In the genomic region with DNA sequence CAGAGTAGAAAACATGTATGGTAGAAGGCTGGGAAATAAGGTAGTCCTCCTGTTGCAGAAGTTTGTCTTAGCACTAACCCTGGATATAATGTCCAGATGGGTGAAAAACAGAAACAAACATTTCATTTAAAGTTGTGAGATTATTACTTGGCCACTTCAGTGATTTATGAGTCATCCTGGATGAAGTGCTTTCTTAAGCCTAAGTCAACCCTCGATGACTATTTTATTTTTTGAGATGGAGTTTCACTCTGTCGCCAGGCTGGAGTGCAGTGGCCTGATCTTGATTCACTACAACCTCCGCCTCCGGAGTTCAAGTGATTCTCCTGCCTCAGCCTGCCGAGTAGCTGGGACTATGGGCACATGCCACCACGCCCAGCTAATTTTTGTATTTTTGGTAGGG, we compare ENCODE assay signal across 30 cellular contexts. TPM values are rescaled to one million over a fixed set of nuclear protein-coding genes. Genes with fewer than 3 reads are reported as not detected.
DNase-seq lines count a peak whose midpoint lies in the region; ATAC-seq, FAIRE-seq and TF ChIP-seq lines count a peak whose summit lies in the region.
"Had no signal": no experiment of that assay in that cellular context is flagged by ENCODE, and none has a peak within 500 bp of the region (broad histone marks: within the 10 kb centered on the region; RNA-seq: fewer than 3 reads in every experiment).

No MANE protein-coding gene starts in this region.

- H3K4me1 Mint-ChIP-seq in activated T-cell treated with anti-CD3 and anti-CD28 coated beads, Interleukin-2, amount 50 U/mL, for 24 hours (ENCODE audit: low read depth) = peaks cover 15% of the 10 kb centered on the region
- H3K4me1 Mint-ChIP-seq in activated T-cell treated with anti-CD3 and anti-CD28 coated beads, Interleukin-2, amount 50 U/mL, for 4 hours (ENCODE audit: low read depth) = peaks cover 14% of the 10 kb centered on the region
- H3K4me1 Mint-ChIP-seq in astrocyte (ENCODE audit: low read depth, unreplicated experiment) = peaks cover 17% of the 10 kb centered on the region

- no peak for TF ChIP-seq EP300 in gastroesophageal sphincter (IDR thresholded peaks at IDR 0.05)

- ATAC-seq in activated T-cell treated with anti-CD3 and anti-CD28 coated beads, Interleukin-2, amount 50 U/mL, for 4 hours = no peak
- ATAC-seq in gastroesophageal sphincter = peak; percentile 19
- peak; percentile 65 for ATAC-seq in upper lobe of right lung
- ATAC-seq: activated CD8-positive, alpha-beta T cell treated with anti-CD3 and anti-CD28 coated beads for 36 hours; activated T-cell treated with anti-CD3 and anti-CD28 coated beads, Interleukin-2, amount 50 U/mL, for 72 hours; psoas muscle; T-cell had no signal

- no peak for TF ChIP-seq POLR2A in gastroesophageal sphincter (IDR thresholded peaks at IDR 0.05)

- FAIRE-seq in astrocyte (lab: Jason Lieb, UNC) = no peak
- FAIRE-seq: A204.1 had no signal

- H3K9ac ChIP-seq in astrocyte (ENCODE audit: low read length) = peak overlapping the region; percentile 31

- peaks cover 27% of the 10 kb centered on the region for H3K79me2 ChIP-seq in astrocyte (ENCODE audit: insufficient read depth, low read length)
- H3K79me2 ChIP-seq in hepatocyte = peaks cover 25% of the 10 kb centered on the region

- TF ChIP-seq CTCF in astrocyte (IDR thresholded peaks at IDR 0.05; ENCODE audit: insufficient read depth, low read depth, low read length) (no peak), gastroesophageal sphincter (IDR thresholded peaks at IDR 0.05) (no peak), upper lobe of right lung (IDR thresholded peaks at IDR 0.05) (no peak), hepatocyte (IDR thresholded peaks at IDR 0.05; ENCODE audit: poor library complexity) (no peak)

- H3K36me3 Mint-ChIP-seq in activated T-cell treated with anti-CD3 and anti-CD28 coated beads, Interleukin-2, amount 50 U/mL, for 24 hours (ENCODE audit: low read depth) = peaks cover 93% of the 10 kb centered on the region
- H3K36me3 Mint-ChIP-seq in activated T-cell treated with anti-CD3 and anti-CD28 coated beads, Interleukin-2, amount 50 U/mL, for 4 hours (ENCODE audit: insufficient read depth) = peaks cover 40% of the 10 kb centered on the region
- H3K36me3 Mint-ChIP-seq in astrocyte (ENCODE audit: low read depth, unreplicated experiment) = peaks cover 27% of the 10 kb centered on the region

- H3K27ac ChIP-seq in astrocyte (ENCODE audit: low read depth, low read length) (no peak overlapping the region), gastroesophageal sphincter (no peak overlapping the region), upper lobe of right lung (no peak overlapping the region), hepatocyte (no peak overlapping the region)
- H3K27ac ChIP-seq: psoas muscle, tibial artery, VCaP had no signal

- no peaks in the 10 kb centered on the region for H3K9me3 Mint-ChIP-seq in activated T-cell treated with anti-CD3 and anti-CD28 coated beads, Interleukin-2, amount 50 U/mL, for 24 hours
- H3K9me3 Mint-ChIP-seq in activated T-cell treated with anti-CD3 and anti-CD28 coated beads, Interleukin-2, amount 50 U/mL, for 4 hours = no peaks in the 10 kb centered on the region
- no peaks in the 10 kb centered on the region for H3K9me3 Mint-ChIP-seq in astrocyte (ENCODE audit: unreplicated experiment)
- H3K9me3 Mint-ChIP-seq: activated CD8-positive, alpha-beta T cell treated with anti-CD3 and anti-CD28 coated beads for 36 hours; activated naive CD8-positive, alpha-beta T cell treated with anti-CD3 and anti-CD28 coated beads, Interleukin-2, amount 10 ng/mL, durations not matched to agents 7 days and 5 days; activated T-cell treated with anti-CD3 and anti-CD28 coated beads, Interleukin-2, amount 50 U/mL, for 72 hours; CD4-positive, CD25-positive, alpha-beta regulatory T cell; T-cell had no signal

- H3K4me3 ChIP-seq in astrocyte (ENCODE audit: insufficient read depth, low read depth, low read length) = no peak overlapping the region
- H3K4me3 ChIP-seq in gastroesophageal sphincter = no peak overlapping the region
- H3K4me3 ChIP-seq in upper lobe of right lung = no peak overlapping the region
- no peak overlapping the region for H3K4me3 ChIP-seq in hepatocyte
- H3K4me3 ChIP-seq: HAP-1, psoas muscle, tibial artery had no signal

- H3K4me3 Mint-ChIP-seq in activated T-cell treated with anti-CD3 and anti-CD28 coated beads, Interleukin-2, amount 50 U/mL, for 24 hours = no peak overlapping the region
- H3K4me3 Mint-ChIP-seq in activated T-cell treated with anti-CD3 and anti-CD28 coated beads, Interleukin-2, amount 50 U/mL, for 4 hours = no peak overlapping the region
- no peak overlapping the region for H3K4me3 Mint-ChIP-seq in astrocyte (ENCODE audit: unreplicated experiment)
- H3K4me3 Mint-ChIP-seq: activated CD8-positive, alpha-beta T cell treated with anti-CD3 and anti-CD28 coated beads for 36 hours; activated naive CD8-positive, alpha-beta T cell treated with anti-CD3 and anti-CD28 coated beads, Interleukin-2, amount 10 ng/mL, durations not matched to agents 7 days and 5 days; activated T-cell treated with anti-CD3 and anti-CD28 coated beads, Interleukin-2, amount 50 U/mL, for 72 hours; CD4-positive, CD25-positive, alpha-beta regulatory T cell; T-cell had no signal

- H3K27me3 ChIP-seq in astrocyte (ENCODE audit: insufficient read depth, low read length) = no peaks in the 10 kb centered on the region
- H3K27me3 ChIP-seq in gastroesophageal sphincter = no peaks in the 10 kb centered on the region
- H3K27me3 ChIP-seq in upper lobe of right lung = no peaks in the 10 kb centered on the region
- no peaks in the 10 kb centered on the region for H3K27me3 ChIP-seq in hepatocyte
- H3K27me3 ChIP-seq: tibial artery had no signal

- 37 to 53% methylated on average over 5 to 6 of the region's 6 CpGs for WGBS in gastroesophageal sphincter (ENCODE audit: low coverage in 1 of 2), 2 donors
- 94% methylated on average over 6 of the region's 6 CpGs for WGBS in hepatocyte (ENCODE audit: low lambda C conversion rate, missing lambda C conversion rate)

- no peak for DNase-seq in activated T-cell treated with anti-CD3 and anti-CD28 coated beads, Interleukin-2, amount 50 U/mL, for 24 hours
- no peak for DNase-seq in activated T-cell treated with anti-CD3 and anti-CD28 coated beads, Interleukin-2, amount 50 U/mL, for 4 hours
- peak; percentile 47 for DNase-seq in astrocyte (ENCODE audit: low read depth)
- no peak for DNase-seq in upper lobe of right lung
- no peak for DNase-seq in hepatocyte (ENCODE audit: low spot score)
- no peak for DNase-seq in activated effector memory CD4-positive, alpha-beta T cell treated with anti-CD3 and anti-CD28 coated beads, Interleukin-2, amount 50 U/mL, for 16 hours
- no peak for DNase-seq in SKM-1 (lab: John Stamatoyannopoulos, UW; ENCODE audit: unreplicated experiment)
- DNase-seq: activated CD8-positive, alpha-beta T cell treated with anti-CD3 and anti-CD28 coated beads for 36 hours; activated naive CD8-positive, alpha-beta T cell treated with anti-CD3 and anti-CD28 coated beads, Interleukin-2, amount 10 ng/mL, durations not matched to agents 7 days and 5 days; activated T-cell treated with anti-CD3 and anti-CD28 coated beads, Interleukin-2, amount 50 U/mL, for 72 hours; CD4-positive, CD25-positive, alpha-beta regulatory T cell; central memory CD4-positive, alpha-beta T cell; effector memory CD4-positive, alpha-beta T cell; hippocampal formation; KG1; midbrain; NCI-H1092 treated with DMSO at 0.1 percent for 48 hours; NCI-H510A treated with DMSO at 0.1 percent for 48 hours; psoas muscle; SHP77; stimulated activated CD4-positive, alpha-beta T cell treated with anti-CD3 and anti-CD28 coated beads, Interleukin-12 subunit alpha, Interleukin-12 subunit beta, amount 100 ng/mL, for 4 hours; T-cell; tibial artery had no signal

- peaks cover 21% of the 10 kb centered on the region for H3K4me1 ChIP-seq in astrocyte (ENCODE audit: insufficient read depth, low read length)
- H3K4me1 ChIP-seq in gastroesophageal sphincter = peaks cover 0 to 22% (median 2%) of the 10 kb centered on the region in 3 donors
- peaks cover 22% of the 10 kb centered on the region for H3K4me1 ChIP-seq in upper lobe of right lung
- H3K4me1 ChIP-seq in hepatocyte (ENCODE audit: insufficient read depth) = peaks cover 13% of the 10 kb centered on the region

- H3K36me3 ChIP-seq in astrocyte (ENCODE audit: insufficient read depth, low read length) (peaks cover 61% of the 10 kb centered on the region), gastroesophageal sphincter (peaks cover 21 to 90% of the 10 kb centered on the region in 2 donors), upper lobe of right lung (peaks cover 92% of the 10 kb centered on the region), hepatocyte (replicated peaks; ENCODE audit: insufficient read depth, low read depth) (peaks cover 6% of the 10 kb centered on the region)

- peak overlapping the region; percentile 45 for H3K4me2 ChIP-seq in astrocyte (ENCODE audit: low read length)
- H3K4me2 ChIP-seq in hepatocyte = no peak overlapping the region

- H3K9me2 ChIP-seq in hepatocyte (replicated peaks; ENCODE audit: insufficient read depth) = no peaks in the 10 kb centered on the region

- no peaks in the 10 kb centered on the region for H3K27me3 Mint-ChIP-seq in activated T-cell treated with anti-CD3 and anti-CD28 coated beads, Interleukin-2, amount 50 U/mL, for 24 hours
- no peaks in the 10 kb centered on the region for H3K27me3 Mint-ChIP-seq in activated T-cell treated with anti-CD3 and anti-CD28 coated beads, Interleukin-2, amount 50 U/mL, for 4 hours (ENCODE audit: low read depth)
- no peaks in the 10 kb centered on the region for H3K27me3 Mint-ChIP-seq in astrocyte (ENCODE audit: low read depth, unreplicated experiment)
- H3K27me3 Mint-ChIP-seq: activated CD8-positive, alpha-beta T cell treated with anti-CD3 and anti-CD28 coated beads for 36 hours; activated naive CD8-positive, alpha-beta T cell treated with anti-CD3 and anti-CD28 coated beads, Interleukin-2, amount 10 ng/mL, durations not matched to agents 7 days and 5 days; CD4-positive, CD25-positive, alpha-beta regulatory T cell; T-cell had no signal

- H4K20me1 ChIP-seq in astrocyte (ENCODE audit: insufficient read depth, low read length) (peaks cover 64% of the 10 kb centered on the region), hepatocyte (ENCODE audit: insufficient read depth, poor library complexity, severe bottlenecking) (peaks cover 18% of the 10 kb centered on the region)

- intact Hi-C loops in upper lobe of right lung (cut with DNase I) = no loop called here

- H3K9me3 ChIP-seq in astrocyte (ENCODE audit: insufficient read depth, low read depth, low read length) = no peaks in the 10 kb centered on the region
- no peaks in the 10 kb centered on the region for H3K9me3 ChIP-seq in gastroesophageal sphincter
- no peaks in the 10 kb centered on the region for H3K9me3 ChIP-seq in upper lobe of right lung
- H3K9me3 ChIP-seq in hepatocyte (ENCODE audit: low read depth) = no peaks in the 10 kb centered on the region
- H3K9me3 ChIP-seq: HAP-1, psoas muscle, tibial artery had no signal

- peak overlapping the region; percentile 41 for H3K27ac Mint-ChIP-seq in activated T-cell treated with anti-CD3 and anti-CD28 coated beads, Interleukin-2, amount 50 U/mL, for 24 hours
- H3K27ac Mint-ChIP-seq in astrocyte (ENCODE audit: unreplicated experiment) = no peak overlapping the region
- H3K27ac Mint-ChIP-seq: activated naive CD8-positive, alpha-beta T cell treated with anti-CD3 and anti-CD28 coated beads, Interleukin-2, amount 10 ng/mL, durations not matched to agents 7 days and 5 days had no signal

- no peak overlapping the region for H2AFZ ChIP-seq in astrocyte (ENCODE audit: low read depth, low read length)
- H2AFZ ChIP-seq in hepatocyte = no peak overlapping the region

RNA-seq across cellular contexts. Expression of gene DLST, which starts 10.2 kb away (rescaled TPM):
- total RNA-seq in activated T-cell treated with anti-CD3 and anti-CD28 coated beads, Interleukin-2, amount 50 U/mL, for 4 hours = 100 to 1,000 TPM; 104 to 107 (median 106) TPM
- total RNA-seq in astrocyte (83.0 and 90.6 TPM in 2 replicates), gastroesophageal sphincter (10 to 100 TPM; 79.3 to 98.7 (median 87.8) TPM), upper lobe of right lung (90.1 TPM), hepatocyte (68.7 and 69.4 TPM in 2 replicates)
- polyA plus RNA-seq in hepatocyte = 5.6 and 10.8 TPM in 2 replicates

RNA-seq across cellular contexts. Expression of gene PROX2, which starts 15.9 kb away (rescaled TPM):
- total RNA-seq in activated T-cell treated with anti-CD3 and anti-CD28 coated beads, Interleukin-2, amount 50 U/mL, for 4 hours = under 1 TPM in 2 of 3 donors, not detected in 1; 0.13 to 0.35 TPM
- total RNA-seq in astrocyte (not detected in 2 replicates), gastroesophageal sphincter (under 1 TPM in 1 of 4 donors, not detected in 3; 0.08 TPM), upper lobe of right lung (not detected), hepatocyte (not detected in 2 replicates)
- polyA plus RNA-seq in hepatocyte = 0.50 TPM in 1 of 2 replicates, not detected in the other
- total RNA-seq: CD4-positive, CD25-positive, alpha-beta regulatory T cell; Daoy; kidney epithelial cell; psoas muscle had no signal
- polyA plus RNA-seq: neural cell, psoas muscle had no signal

RNA-seq across cellular contexts. Expression of gene RPS6KL1, which starts 31.2 kb away (rescaled TPM):
- 10 to 100 TPM; 13.2 to 20.7 (median 17.3) TPM for total RNA-seq in activated T-cell treated with anti-CD3 and anti-CD28 coated beads, Interleukin-2, amount 50 U/mL, for 4 hours
- total RNA-seq in astrocyte = 0.70 and 1.7 TPM in 2 replicates
- total RNA-seq in gastroesophageal sphincter = 10 to 100 TPM in 1 of 4 donors, 1 to 10 TPM in 3; 4.0 to 10.2 (median 8.2) TPM
- total RNA-seq in upper lobe of right lung = 5.1 TPM
- 0.57 and 1.2 TPM in 2 replicates for total RNA-seq in hepatocyte
- 0.18 and 1.5 TPM in 2 replicates for polyA plus RNA-seq in hepatocyte

Comparison
In these comparisons a context has a peak if more than half of its experiments do, and no peak if none do; other contexts are left out.
1. ATAC-seq: peak in gastroesophageal sphincter (single experiment) and upper lobe of right lung (single experiment); none in activated T-cell treated with anti-CD3 and anti-CD28 coated beads, Interleukin-2, amount 50 U/mL, for 4 hours (0 of 2).